Comparison of ENCODE assay signal across 3 cellular contexts in the genomic region with DNA sequence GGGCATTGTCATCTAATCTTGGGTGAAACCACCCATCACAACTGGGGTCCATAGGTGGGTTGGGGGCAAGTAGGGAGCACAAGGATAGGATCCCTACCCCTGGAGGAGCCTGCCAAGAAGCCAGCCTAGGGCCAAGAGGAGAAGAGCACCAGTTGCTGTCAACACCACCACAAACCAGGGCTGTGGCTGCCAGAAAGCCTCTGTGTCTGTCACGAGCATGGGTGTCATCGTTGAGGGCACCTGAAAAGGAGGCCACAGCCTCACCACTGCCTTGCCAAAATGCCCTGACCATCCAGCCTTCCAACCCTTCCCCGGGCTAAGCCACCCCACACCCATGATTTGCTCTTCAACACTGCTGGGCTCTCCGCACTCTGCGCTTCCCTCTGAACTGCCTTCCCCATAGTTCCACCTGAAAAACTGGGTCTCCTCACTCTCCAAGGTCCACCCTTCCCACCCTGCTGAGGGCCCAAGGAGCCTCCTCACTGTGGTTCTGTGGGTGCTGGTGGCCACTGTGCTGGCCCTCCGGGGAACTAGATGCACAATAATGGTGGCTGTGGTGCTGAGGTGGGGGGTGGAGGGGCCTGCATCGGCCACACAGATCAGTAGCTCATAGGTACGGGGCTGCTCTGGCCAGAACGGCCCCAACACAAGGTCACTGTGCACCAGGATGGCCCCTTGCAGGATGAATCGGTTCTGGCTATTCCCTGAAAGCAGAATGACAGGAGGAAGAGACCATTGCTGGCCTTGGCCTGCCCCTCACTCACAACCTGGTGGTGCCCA.
TF ChIP-seq lines count a peak whose summit lies in the region.

No MANE protein-coding gene starts in this region.

TF ChIP-seq in SK-N-SH, 30 proteins besides CTCF, POLR2A, EP300 and RAD21:
- no peak for TF ChIP-seq SMC3 (IDR thresholded peaks at IDR 0.05; ENCODE audit: low read depth, low read length)
- no peak for TF ChIP-seq EZH2phosphoT487 (IDR thresholded peaks at IDR 0.05; ENCODE audit: borderline replicate concordance, low read depth)
- no peak for TF ChIP-seq SIN3A (IDR thresholded peaks at IDR 0.05; ENCODE audit: borderline replicate concordance, low read depth, low read length)
- TF ChIP-seq MEF2A (IDR thresholded peaks at IDR 0.05; ENCODE audit: borderline replicate concordance, low read depth), result no peak
- TF ChIP-seq, protein P1, sequence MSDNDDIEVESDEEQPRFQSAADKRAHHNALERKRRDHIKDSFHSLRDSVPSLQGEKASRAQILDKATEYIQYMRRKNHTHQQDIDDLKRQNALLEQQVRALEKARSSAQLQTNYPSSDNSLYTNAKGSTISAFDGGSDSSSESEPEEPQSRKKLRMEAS (IDR thresholded peaks at IDR 0.05; ENCODE audit: low read depth), result no peak
- TF ChIP-seq, protein P2, sequence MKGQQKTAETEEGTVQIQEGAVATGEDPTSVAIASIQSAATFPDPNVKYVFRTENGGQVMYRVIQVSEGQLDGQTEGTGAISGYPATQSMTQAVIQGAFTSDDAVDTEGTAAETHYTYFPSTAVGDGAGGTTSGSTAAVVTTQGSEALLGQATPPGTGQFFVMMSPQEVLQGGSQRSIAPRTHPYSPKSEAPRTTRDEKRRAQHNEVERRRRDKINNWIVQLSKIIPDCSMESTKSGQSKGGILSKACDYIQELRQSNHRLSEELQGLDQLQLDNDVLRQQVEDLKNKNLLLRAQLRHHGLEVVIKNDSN (IDR thresholded peaks at IDR 0.05; ENCODE audit: borderline replicate concordance, low read depth), result no peak
- no peak for TF ChIP-seq NFIC (IDR thresholded peaks at IDR 0.05; ENCODE audit: borderline replicate concordance)
- no peak for TF ChIP-seq GABPA (IDR thresholded peaks at IDR 0.05; ENCODE audit: low read depth)
- no peak for TF ChIP-seq CHD2 (IDR thresholded peaks at IDR 0.05; ENCODE audit: low read length, partially characterized antibody)
- TF ChIP-seq, protein P3, sequence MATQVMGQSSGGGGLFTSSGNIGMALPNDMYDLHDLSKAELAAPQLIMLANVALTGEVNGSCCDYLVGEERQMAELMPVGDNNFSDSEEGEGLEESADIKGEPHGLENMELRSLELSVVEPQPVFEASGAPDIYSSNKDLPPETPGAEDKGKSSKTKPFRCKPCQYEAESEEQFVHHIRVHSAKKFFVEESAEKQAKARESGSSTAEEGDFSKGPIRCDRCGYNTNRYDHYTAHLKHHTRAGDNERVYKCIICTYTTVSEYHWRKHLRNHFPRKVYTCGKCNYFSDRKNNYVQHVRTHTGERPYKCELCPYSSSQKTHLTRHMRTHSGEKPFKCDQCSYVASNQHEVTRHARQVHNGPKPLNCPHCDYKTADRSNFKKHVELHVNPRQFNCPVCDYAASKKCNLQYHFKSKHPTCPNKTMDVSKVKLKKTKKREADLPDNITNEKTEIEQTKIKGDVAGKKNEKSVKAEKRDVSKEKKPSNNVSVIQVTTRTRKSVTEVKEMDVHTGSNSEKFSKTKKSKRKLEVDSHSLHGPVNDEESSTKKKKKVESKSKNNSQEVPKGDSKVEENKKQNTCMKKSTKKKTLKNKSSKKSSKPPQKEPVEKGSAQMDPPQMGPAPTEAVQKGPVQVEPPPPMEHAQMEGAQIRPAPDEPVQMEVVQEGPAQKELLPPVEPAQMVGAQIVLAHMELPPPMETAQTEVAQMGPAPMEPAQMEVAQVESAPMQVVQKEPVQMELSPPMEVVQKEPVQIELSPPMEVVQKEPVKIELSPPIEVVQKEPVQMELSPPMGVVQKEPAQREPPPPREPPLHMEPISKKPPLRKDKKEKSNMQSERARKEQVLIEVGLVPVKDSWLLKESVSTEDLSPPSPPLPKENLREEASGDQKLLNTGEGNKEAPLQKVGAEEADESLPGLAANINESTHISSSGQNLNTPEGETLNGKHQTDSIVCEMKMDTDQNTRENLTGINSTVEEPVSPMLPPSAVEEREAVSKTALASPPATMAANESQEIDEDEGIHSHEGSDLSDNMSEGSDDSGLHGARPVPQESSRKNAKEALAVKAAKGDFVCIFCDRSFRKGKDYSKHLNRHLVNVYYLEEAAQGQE (IDR thresholded peaks at IDR 0.05; ENCODE audit: low read depth, low read length), result no peak
- no peak for TF ChIP-seq MXI1 (IDR thresholded peaks at IDR 0.05; ENCODE audit: low read depth, low read length)

TF ChIP-seq in SK-N-SH treated with all-trans-retinoic acid at 6 μM for 48 hours, 23 proteins besides CTCF, POLR2A, EP300 and RAD21 (continues in another document):
- TF ChIP-seq TCF4 (CRISPR knock-in tag; IDR thresholded peaks at IDR 0.05; ENCODE audit: borderline replicate concordance) (no peak), BACH2 (CRISPR knock-in tag; IDR thresholded peaks at IDR 0.05; ENCODE audit: borderline replicate concordance) (no peak), CSDC2 (CRISPR knock-in tag; IDR thresholded peaks at IDR 0.05) (no peak), ZFP30 (CRISPR knock-in tag; IDR thresholded peaks at IDR 0.05) (no peak), TOX (CRISPR knock-in tag; IDR thresholded peaks at IDR 0.05; ENCODE audit: borderline replicate concordance) (no peak), ESRRG (CRISPR knock-in tag; IDR thresholded peaks at IDR 0.05) (no peak), ZC3H10 (CRISPR knock-in tag; IDR thresholded peaks at IDR 0.05) (no peak), PPARA (CRISPR knock-in tag; IDR thresholded peaks at IDR 0.05; ENCODE audit: borderline replicate concordance) (no peak), ARNTL (CRISPR knock-in tag; IDR thresholded peaks at IDR 0.05; ENCODE audit: borderline replicate concordance, low read depth) (no peak)
- TF ChIP-seq, protein P4, sequence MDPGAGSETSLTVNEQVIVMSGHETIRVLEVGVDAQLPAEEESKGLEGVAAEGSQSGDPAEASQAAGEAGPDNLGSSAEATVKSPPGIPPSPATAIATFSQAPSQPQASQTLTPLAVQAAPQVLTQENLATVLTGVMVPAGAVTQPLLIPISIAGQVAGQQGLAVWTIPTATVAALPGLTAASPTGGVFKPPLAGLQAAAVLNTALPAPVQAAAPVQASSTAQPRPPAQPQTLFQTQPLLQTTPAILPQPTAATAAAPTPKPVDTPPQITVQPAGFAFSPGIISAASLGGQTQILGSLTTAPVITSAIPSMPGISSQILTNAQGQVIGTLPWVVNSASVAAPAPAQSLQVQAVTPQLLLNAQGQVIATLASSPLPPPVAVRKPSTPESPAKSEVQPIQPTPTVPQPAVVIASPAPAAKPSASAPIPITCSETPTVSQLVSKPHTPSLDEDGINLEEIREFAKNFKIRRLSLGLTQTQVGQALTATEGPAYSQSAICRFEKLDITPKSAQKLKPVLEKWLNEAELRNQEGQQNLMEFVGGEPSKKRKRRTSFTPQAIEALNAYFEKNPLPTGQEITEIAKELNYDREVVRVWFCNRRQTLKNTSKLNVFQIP (CRISPR knock-in tag; IDR thresholded peaks at IDR 0.05; ENCODE audit: borderline replicate concordance, low read depth), result no peak
- TF ChIP-seq, protein P5, sequence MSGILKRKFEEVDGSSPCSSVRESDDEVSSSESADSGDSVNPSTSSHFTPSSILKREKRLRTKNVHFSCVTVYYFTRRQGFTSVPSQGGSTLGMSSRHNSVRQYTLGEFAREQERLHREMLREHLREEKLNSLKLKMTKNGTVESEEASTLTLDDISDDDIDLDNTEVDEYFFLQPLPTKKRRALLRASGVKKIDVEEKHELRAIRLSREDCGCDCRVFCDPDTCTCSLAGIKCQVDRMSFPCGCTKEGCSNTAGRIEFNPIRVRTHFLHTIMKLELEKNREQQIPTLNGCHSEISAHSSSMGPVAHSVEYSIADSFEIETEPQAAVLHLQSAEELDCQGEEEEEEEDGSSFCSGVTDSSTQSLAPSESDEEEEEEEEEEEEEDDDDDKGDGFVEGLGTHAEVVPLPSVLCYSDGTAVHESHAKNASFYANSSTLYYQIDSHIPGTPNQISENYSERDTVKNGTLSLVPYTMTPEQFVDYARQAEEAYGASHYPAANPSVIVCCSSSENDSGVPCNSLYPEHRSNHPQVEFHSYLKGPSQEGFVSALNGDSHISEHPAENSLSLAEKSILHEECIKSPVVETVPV (CRISPR knock-in tag; IDR thresholded peaks at IDR 0.05), result no peak
- TF ChIP-seq, protein P6, sequence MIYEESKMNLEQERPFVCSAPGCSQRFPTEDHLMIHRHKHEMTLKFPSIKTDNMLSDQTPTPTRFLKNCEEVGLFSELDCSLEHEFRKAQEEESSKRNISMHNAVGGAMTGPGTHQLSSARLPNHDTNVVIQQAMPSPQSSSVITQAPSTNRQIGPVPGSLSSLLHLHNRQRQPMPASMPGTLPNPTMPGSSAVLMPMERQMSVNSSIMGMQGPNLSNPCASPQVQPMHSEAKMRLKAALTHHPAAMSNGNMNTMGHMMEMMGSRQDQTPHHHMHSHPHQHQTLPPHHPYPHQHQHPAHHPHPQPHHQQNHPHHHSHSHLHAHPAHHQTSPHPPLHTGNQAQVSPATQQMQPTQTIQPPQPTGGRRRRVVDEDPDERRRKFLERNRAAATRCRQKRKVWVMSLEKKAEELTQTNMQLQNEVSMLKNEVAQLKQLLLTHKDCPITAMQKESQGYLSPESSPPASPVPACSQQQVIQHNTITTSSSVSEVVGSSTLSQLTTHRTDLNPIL (CRISPR knock-in tag; IDR thresholded peaks at IDR 0.05; ENCODE audit: low read depth), result no peak

TF ChIP-seq in IMR-90, 13 proteins besides CTCF, POLR2A, EP300 and RAD21:
- TF ChIP-seq NFE2L2 (IDR thresholded peaks at IDR 0.05; ENCODE audit: low read depth, low read length) (no peak), CEBPB (IDR thresholded peaks at IDR 0.05; ENCODE audit: low read depth, low read length) (no peak), MAZ (IDR thresholded peaks at IDR 0.05; ENCODE audit: borderline replicate concordance, low read depth, low read length) (no peak), MAFK (IDR thresholded peaks at IDR 0.05; ENCODE audit: low read depth, low read length) (no peak), MXI1 (IDR thresholded peaks at IDR 0.05; ENCODE audit: borderline replicate concordance, low read depth, low read length) (no peak), FOS (IDR thresholded peaks at IDR 0.05; ENCODE audit: low read depth, low read length) (no peak), SMC3 (IDR thresholded peaks at IDR 0.05; ENCODE audit: low read depth, low read length) (no peak), CHD1 (IDR thresholded peaks at IDR 0.05; ENCODE audit: low read depth, low read length) (no peak), RFX5 (IDR thresholded peaks at IDR 0.05; ENCODE audit: low read depth, low read length) (no peak), BHLHE40 (IDR thresholded peaks at IDR 0.05; ENCODE audit: low read depth, low read length) (no peak)
- TF ChIP-seq, protein P7, sequence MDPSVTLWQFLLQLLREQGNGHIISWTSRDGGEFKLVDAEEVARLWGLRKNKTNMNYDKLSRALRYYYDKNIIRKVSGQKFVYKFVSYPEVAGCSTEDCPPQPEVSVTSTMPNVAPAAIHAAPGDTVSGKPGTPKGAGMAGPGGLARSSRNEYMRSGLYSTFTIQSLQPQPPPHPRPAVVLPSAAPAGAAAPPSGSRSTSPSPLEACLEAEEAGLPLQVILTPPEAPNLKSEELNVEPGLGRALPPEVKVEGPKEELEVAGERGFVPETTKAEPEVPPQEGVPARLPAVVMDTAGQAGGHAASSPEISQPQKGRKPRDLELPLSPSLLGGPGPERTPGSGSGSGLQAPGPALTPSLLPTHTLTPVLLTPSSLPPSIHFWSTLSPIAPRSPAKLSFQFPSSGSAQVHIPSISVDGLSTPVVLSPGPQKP (IDR thresholded peaks at IDR 0.05; ENCODE audit: borderline replicate concordance, low read depth, low read length), result no peak
- TF ChIP-seq, protein P8, sequence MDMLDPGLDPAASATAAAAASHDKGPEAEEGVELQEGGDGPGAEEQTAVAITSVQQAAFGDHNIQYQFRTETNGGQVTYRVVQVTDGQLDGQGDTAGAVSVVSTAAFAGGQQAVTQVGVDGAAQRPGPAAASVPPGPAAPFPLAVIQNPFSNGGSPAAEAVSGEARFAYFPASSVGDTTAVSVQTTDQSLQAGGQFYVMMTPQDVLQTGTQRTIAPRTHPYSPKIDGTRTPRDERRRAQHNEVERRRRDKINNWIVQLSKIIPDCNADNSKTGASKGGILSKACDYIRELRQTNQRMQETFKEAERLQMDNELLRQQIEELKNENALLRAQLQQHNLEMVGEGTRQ (IDR thresholded peaks at IDR 0.05; ENCODE audit: low read depth, low read length), result no peak
